8 cellular contexts compared by ENCODE assay signal in the genomic region with DNA sequence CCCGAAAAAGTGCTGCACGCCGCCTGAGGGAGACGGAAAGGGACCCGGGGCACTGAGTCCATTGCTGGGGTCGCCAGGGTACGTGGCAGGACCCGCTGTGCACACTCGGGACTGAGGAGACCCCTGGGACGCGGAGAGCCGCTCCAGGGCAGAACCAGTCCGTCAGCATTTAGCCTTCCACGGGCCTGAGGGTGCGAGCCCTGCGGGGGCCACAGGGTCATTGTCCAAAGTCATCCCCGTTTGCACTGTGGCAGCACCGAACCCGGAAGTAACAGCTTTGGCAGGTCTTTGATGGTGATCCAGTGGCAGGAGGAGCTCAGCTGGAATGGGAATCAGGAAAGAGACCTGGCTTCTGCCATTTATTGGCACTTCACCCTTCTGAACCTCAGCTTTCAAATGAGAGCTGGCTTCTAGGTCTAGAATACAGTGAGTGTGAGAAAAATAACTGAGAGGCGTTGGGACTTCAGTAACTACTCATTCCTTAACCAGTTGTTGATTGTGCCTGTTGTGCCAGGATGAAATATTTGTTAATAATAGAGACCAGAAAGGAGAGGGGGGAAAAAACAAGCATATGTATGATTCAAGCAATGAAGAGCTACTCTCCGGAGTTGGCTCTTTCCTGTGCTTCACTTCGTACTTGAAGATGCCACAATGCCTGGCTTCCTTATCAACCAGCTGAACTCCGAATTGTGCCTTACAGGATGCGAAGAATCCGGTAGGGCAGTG. TPM values are rescaled to one million over a fixed set of nuclear protein-coding genes. Genes with fewer than 3 reads are reported as not detected.
DNase-seq lines count a peak whose midpoint lies in the region; ATAC-seq and TF ChIP-seq lines count a peak whose summit lies in the region.

No MANE protein-coding gene starts in this region.

- TF ChIP-seq EP300 in gastroesophageal sphincter (IDR thresholded peaks at IDR 0.05) (no peak), neural cell (conservative IDR thresholded peaks at IDR 0.05; ENCODE audit: poor library complexity, severe bottlenecking) (no peak)

- ATAC-seq in HG03025 (IDR thresholded peaks at IDR 0.05; ENCODE audit: low FRiP score, unreplicated experiment) (peak; percentile 20), gastroesophageal sphincter (peak; percentile 43)

- intact Hi-C loops in activated naive CD4-positive, alpha-beta T cell treated with anti-CD3 and anti-CD28 coated beads for 36 hours (cut with micrococcal nuclease): loop anchor here (2.0 to 10.0 kb wide), 10 partner anchors 67 to 1495 kb away; partner anchors contain the start of genes EPC1 and MAP3K8

- no peaks in the 10 kb centered on the region for H3K27me3 Mint-ChIP-seq in activated naive CD4-positive, alpha-beta T cell treated with anti-CD3 and anti-CD28 coated beads for 36 hours (ENCODE audit: low read depth)
- H3K27me3 Mint-ChIP-seq in activated naive CD8-positive, alpha-beta T cell: no peaks in the 10 kb centered on the region

- no peaks in the 10 kb centered on the region for H3K9me3 ChIP-seq in gastroesophageal sphincter
- H3K9me3 ChIP-seq in neural cell (ENCODE audit: low read length): no peaks in the 10 kb centered on the region

- peaks cover 0 to 48% (median 4%) of the 10 kb centered on the region in 3 donors for H3K4me1 ChIP-seq in gastroesophageal sphincter

- peaks cover 30% of the 10 kb centered on the region for H3K4me1 Mint-ChIP-seq in activated naive CD4-positive, alpha-beta T cell treated with anti-CD3 and anti-CD28 coated beads for 36 hours (ENCODE audit: low read depth)
- H3K4me1 Mint-ChIP-seq in activated naive CD8-positive, alpha-beta T cell (ENCODE audit: low read depth): peaks cover 41% of the 10 kb centered on the region

- peak; percentile 23 for DNase-seq in activated naive CD4-positive, alpha-beta T cell treated with anti-CD3 and anti-CD28 coated beads for 36 hours
- DNase-seq in activated naive CD4-positive, alpha-beta T cell treated with anti-CD3 and anti-CD28 coated beads, Interleukin-2, amount 50 U/mL, for 16 hours: no peak
- DNase-seq in NOMO-1 (lab: John Stamatoyannopoulos, UW; ENCODE audit: unreplicated experiment in 2 of 2): peak; percentile 30 to 46
- no peak for DNase-seq in NCI-H128 (lab: John Stamatoyannopoulos, UW; ENCODE audit: unreplicated experiment)

- WGBS in gastroesophageal sphincter (ENCODE audit: low coverage in 1 of 2), 2 donors: 0 to 12% methylated on average over 7 to 8 of the region's 25 CpGs

- no peaks in the 10 kb centered on the region for H4K20me1 ChIP-seq in neural cell (ENCODE audit: insufficient read depth)

- H3K36me3 ChIP-seq in gastroesophageal sphincter: no peaks in the 10 kb centered on the region
- no peaks in the 10 kb centered on the region for H3K36me3 ChIP-seq in neural cell (ENCODE audit: insufficient read depth, low read length)

- H3K79me2 ChIP-seq in neural cell (replicated peaks; ENCODE audit: insufficient read depth, low read length): peaks cover 34% of the 10 kb centered on the region

- H3F3A ChIP-seq in neural cell (ENCODE audit: insufficient read depth, low read length, poor library complexity, severe bottlenecking): no peaks in the 10 kb centered on the region

- peak overlapping the region; percentile 85 for H3K9ac ChIP-seq in neural cell (ENCODE audit: low read length)

- H2AFZ ChIP-seq in neural cell (ENCODE audit: low read depth, low read length): peak overlapping the region; percentile 77

- peak overlapping the region; percentile 92 to 96 (median 96) for H3K27ac ChIP-seq in gastroesophageal sphincter
- H3K27ac ChIP-seq in neural cell (ENCODE audit: low read length): peak overlapping the region; percentile 75

- no peak for TF ChIP-seq POLR2A in gastroesophageal sphincter (IDR thresholded peaks at IDR 0.05)

- peak overlapping the region; percentile 92 for H3K4me2 ChIP-seq in neural cell (ENCODE audit: low read length)

- H3K27me3 ChIP-seq in gastroesophageal sphincter (no peaks in the 10 kb centered on the region), neural cell (ENCODE audit: insufficient read depth, low read depth, low read length) (no peaks in the 10 kb centered on the region)

- H3K9me2 ChIP-seq in neural cell (ENCODE audit: insufficient read depth, low read length): no peaks in the 10 kb centered on the region

- H3K36me3 Mint-ChIP-seq in activated naive CD4-positive, alpha-beta T cell treated with anti-CD3 and anti-CD28 coated beads for 36 hours (ENCODE audit: low read depth): no peaks in the 10 kb centered on the region
- no peaks in the 10 kb centered on the region for H3K36me3 Mint-ChIP-seq in activated naive CD8-positive, alpha-beta T cell

- TF ChIP-seq CTCF in gastroesophageal sphincter (IDR thresholded peaks at IDR 0.05): no peak
- no peak for TF ChIP-seq CTCF in neural cell (IDR thresholded peaks at IDR 0.05; ENCODE audit: poor library complexity, severe bottlenecking)

- no peaks in the 10 kb centered on the region for H3K9me3 Mint-ChIP-seq in activated naive CD4-positive, alpha-beta T cell treated with anti-CD3 and anti-CD28 coated beads for 36 hours
- H3K9me3 Mint-ChIP-seq in activated naive CD8-positive, alpha-beta T cell (ENCODE audit: low read depth): no peaks in the 10 kb centered on the region

- H3K27ac Mint-ChIP-seq in activated naive CD4-positive, alpha-beta T cell treated with anti-CD3 and anti-CD28 coated beads for 36 hours: no peak overlapping the region
- H3K27ac Mint-ChIP-seq in activated naive CD8-positive, alpha-beta T cell: peak overlapping the region; percentile 35

- CTCF ChIA-PET in activated naive CD4-positive, alpha-beta T cell treated with anti-CD3 and anti-CD28 coated beads for 36 hours (lab: Charles Lee): interaction anchor here (0.9 to 1.5 kb wide), 4 partner anchors 16 to 281 kb away, joined by 3 to 6 read pairs (median 3); no protein-coding TSS in a partner anchor

- peak overlapping the region; percentile 88 for H3K4me3 Mint-ChIP-seq in activated naive CD4-positive, alpha-beta T cell treated with anti-CD3 and anti-CD28 coated beads for 36 hours
- peak overlapping the region; percentile 87 for H3K4me3 Mint-ChIP-seq in activated naive CD8-positive, alpha-beta T cell

- TF ChIP-seq RAD21 in neural cell (conservative IDR thresholded peaks at IDR 0.05): no peak

- H3K4me3 ChIP-seq in gastroesophageal sphincter: peak overlapping the region; percentile 69 to 70
- H3K4me3 ChIP-seq in neural cell (ENCODE audit: low read length): peak overlapping the region; percentile 95

TF ChIP-seq in neural cell, 6 proteins besides CTCF, POLR2A, EP300 and RAD21:
- TF ChIP-seq SMC3 (conservative IDR thresholded peaks at IDR 0.05; ENCODE audit: poor library complexity): no peak

RNA-seq across cellular contexts. Expression of gene ARHGAP12, which starts 0.8 kb away (rescaled TPM):
- total RNA-seq in activated naive CD4-positive, alpha-beta T cell treated with anti-CD3 and anti-CD28 coated beads for 36 hours: 1 to 10 TPM; 2.3 to 2.6 TPM
- 10 to 100 TPM; 28.0 to 43.1 (median 41.1) TPM for total RNA-seq in gastroesophageal sphincter
- polyA plus RNA-seq in neural cell: 52.6 and 62.6 TPM in 2 replicates
- 129 and 135 TPM in 2 replicates for polyA minus RNA-seq in neural cell

Comparison
In these comparisons a context has a peak if more than half of its experiments do, and no peak if none do; other contexts are left out.
1. DNase-seq: peak in activated naive CD4-positive, alpha-beta T cell treated with anti-CD3 and anti-CD28 coated beads for 36 hours (single experiment) and NOMO-1 (2 of 2); none in activated naive CD4-positive, alpha-beta T cell treated with anti-CD3 and anti-CD28 coated beads, Interleukin-2, amount 50 U/mL, for 16 hours (single experiment) and NCI-H128 (single experiment).
2. RNA of gene ARHGAP12, which starts 0.8 kb away (total RNA-seq): 28.0 to 43.1 TPM in gastroesophageal sphincter; 2.3 to 2.6 TPM in activated naive CD4-positive, alpha-beta T cell treated with anti-CD3 and anti-CD28 coated beads for 36 hours; every median in the first group is over 4 times any median in the second.